ENCODE assay signal across 11 cellular contexts in genomic region chr2:43524180-43524965, GRCh38.
A peak's percentile ranks its signal among the peaks of the same experiment; 100 is the strongest.
DNase-seq lines count a peak whose midpoint lies in the region; ATAC-seq, FAIRE-seq and TF ChIP-seq lines count a peak whose summit lies in the region.
"Had no signal": no experiment of that assay in that cellular context is flagged by ENCODE, and none has a peak within 500 bp of the region (broad histone marks: within the 10 kb centered on the region; RNA-seq: fewer than 3 reads in every experiment).

No MANE protein-coding gene starts in this region.

- H3K9me3 Mint-ChIP-seq in progenitor cell of endocrine pancreas (ENCODE audit: low read depth), result peaks cover 5% of the 10 kb centered on the region
- H3K9me3 Mint-ChIP-seq in stimulated activated memory B cell treated with anti-CD40 and anti-IgM and Interleukin-4, amounts not matched to agents 10 μg/mL and 1 μg/mL and 100 μg/mL, for 72 hours, result peaks cover 8% of the 10 kb centered on the region

- peak; percentile 6 for DNase-seq in EH (ENCODE audit: low read depth)
- DNase-seq in NCI-H82 treated with DMSO at 0.1 percent for 48 hours (lab: John Stamatoyannopoulos, UW; ENCODE audit: unreplicated experiment), result peak; percentile 69
- no peak for DNase-seq in epithelial cell of esophagus (ENCODE audit: low read depth)
- no peak for DNase-seq in progenitor cell of endocrine pancreas (ENCODE audit: low spot score, unreplicated experiment)
- DNase-seq in T-helper 9 cell, result no peak
- DNase-seq in GM12892 (ENCODE audit: insufficient read length), result no peak
- DNase-seq in stimulated activated naive CD4-positive, alpha-beta T cell treated with Interleukin-2 at 50 U/mL for 16 hours (lab: John Stamatoyannopoulos, UW), result no peak
- DNase-seq: activated CD8-positive, alpha-beta memory T cell treated with anti-CD3 and anti-CD28 coated beads, Interleukin-2, amount 50 U/mL, for 48 hours; effector memory CD8-positive, alpha-beta T cell; SIG-M5 had no signal

- TF ChIP-seq CTCF in epithelial cell of esophagus (IDR thresholded peaks at IDR 0.05; ENCODE audit: insufficient read depth, low read depth, low read length, missing control alignments), result peak; percentile 47
- peak; percentile 57 for TF ChIP-seq CTCF in progenitor cell of endocrine pancreas (IDR thresholded peaks at IDR 0.05; ENCODE audit: unreplicated experiment)

- no peak overlapping the region for H3K27ac Mint-ChIP-seq in progenitor cell of endocrine pancreas
- no peak overlapping the region for H3K27ac Mint-ChIP-seq in stimulated activated memory B cell treated with anti-CD40 and anti-IgM and Interleukin-4, amounts not matched to agents 10 μg/mL and 1 μg/mL and 100 μg/mL, for 72 hours
- H3K27ac Mint-ChIP-seq: effector memory CD8-positive, alpha-beta T cell had no signal

- no peak for TF ChIP-seq POLR2A in GM12892 (IDR thresholded peaks at IDR 0.05; ENCODE audit: low read depth, low read length)

- H3K36me3 Mint-ChIP-seq in progenitor cell of endocrine pancreas (ENCODE audit: insufficient read depth), result peaks cover 13% of the 10 kb centered on the region
- H3K36me3 Mint-ChIP-seq in stimulated activated memory B cell treated with anti-CD40 and anti-IgM and Interleukin-4, amounts not matched to agents 10 μg/mL and 1 μg/mL and 100 μg/mL, for 72 hours, result peaks cover 32% of the 10 kb centered on the region

- no peak overlapping the region for H3K4me3 Mint-ChIP-seq in progenitor cell of endocrine pancreas (ENCODE audit: low read depth)
- no peak overlapping the region for H3K4me3 Mint-ChIP-seq in stimulated activated memory B cell treated with anti-CD40 and anti-IgM and Interleukin-4, amounts not matched to agents 10 μg/mL and 1 μg/mL and 100 μg/mL, for 72 hours
- H3K4me3 Mint-ChIP-seq: effector memory CD8-positive, alpha-beta T cell had no signal

- no peak overlapping the region for H3K4me3 ChIP-seq in epithelial cell of esophagus (ENCODE audit: low read length)

- no peaks in the 10 kb centered on the region for H3K27me3 Mint-ChIP-seq in progenitor cell of endocrine pancreas
- H3K27me3 Mint-ChIP-seq in stimulated activated memory B cell treated with anti-CD40 and anti-IgM and Interleukin-4, amounts not matched to agents 10 μg/mL and 1 μg/mL and 100 μg/mL, for 72 hours, result no peaks in the 10 kb centered on the region
- H3K27me3 Mint-ChIP-seq: effector memory CD8-positive, alpha-beta T cell had no signal

- FAIRE-seq in GM12892 (lab: Jason Lieb, UNC), result no peak

- no peaks in the 10 kb centered on the region for H3K4me1 Mint-ChIP-seq in progenitor cell of endocrine pancreas (ENCODE audit: low read depth)
- no peaks in the 10 kb centered on the region for H3K4me1 Mint-ChIP-seq in stimulated activated memory B cell treated with anti-CD40 and anti-IgM and Interleukin-4, amounts not matched to agents 10 μg/mL and 1 μg/mL and 100 μg/mL, for 72 hours

- ATAC-seq in stimulated activated memory B cell treated with anti-CD40 and anti-IgM and Interleukin-4, amounts not matched to agents 10 μg/mL and 1 μg/mL and 100 μg/mL, for 72 hours, result no peak
- ATAC-seq: effector memory CD8-positive, alpha-beta T cell had no signal

Comparison
In these comparisons a context has a peak if more than half of its experiments do, and no peak if none do; other contexts are left out.
1. DNase-seq: peak in EH (single experiment) and NCI-H82 treated with DMSO at 0.1 percent for 48 hours (single experiment); none in epithelial cell of esophagus (single experiment), progenitor cell of endocrine pancreas (single experiment), T-helper 9 cell (single experiment), GM12892 (single experiment) and stimulated activated naive CD4-positive, alpha-beta T cell treated with Interleukin-2 at 50 U/mL for 16 hours (single experiment).